ENCODE assay signal across 1 cellular context in genomic region chr6:26392932-26393636, GRCh38.
A peak's percentile ranks its signal among the peaks of the same experiment; 100 is the strongest.
TF ChIP-seq lines count a peak whose summit lies in the region.

No MANE protein-coding gene starts in this region.

TF ChIP-seq in K562, 482 proteins besides CTCF, POLR2A, EP300 and RAD21:
- TF ChIP-seq POLR2B (IDR thresholded peaks at IDR 0.05; ENCODE audit: low read depth, partially characterized antibody) (peak; percentile 39), IFI16 (CRISPR knock-in tag; IDR thresholded peaks at IDR 0.05) (no peak), VEZF1 (CRISPR knock-in tag; IDR thresholded peaks at IDR 0.05) (0 out of 2 replicates have a peak, but pooled peaks have one; percentile 9), BRD4 (IDR thresholded peaks at IDR 0.05) (no peak), NFIC (IDR thresholded peaks at IDR 0.05) (peak; percentile 61; the same call in 1 of the 2 replicates), HMBOX1 (IDR thresholded peaks at IDR 0.05) (0 out of 2 replicates have a peak, but pooled peaks have one; percentile 21), PRMT5 (CRISPR knock-in tag; IDR thresholded peaks at IDR 0.05) (no peak), ZNF699 (CRISPR knock-in tag; IDR thresholded peaks at IDR 0.05; ENCODE audit: insufficient replicate concordance) (no peak), SPI1 (IDR thresholded peaks at IDR 0.05; ENCODE audit: borderline replicate concordance, low read depth, low read length) (peak; percentile 77; the same call in 1 of the 2 replicates), CREM (IDR thresholded peaks at IDR 0.05; ENCODE audit: low read depth) (0 out of 2 replicates have a peak, but pooled peaks have one; percentile 14)
